In genomic region chr22:49239264-49240015, GRCh38 we compare ENCODE assay signal across 19 cellular contexts.
"Had no signal": no experiment of that assay in that cellular context is flagged by ENCODE, and none has a peak within 500 bp of the region (broad histone marks: within the 10 kb centered on the region; RNA-seq: fewer than 3 reads in every experiment).

No MANE protein-coding gene starts in this region.

- DNase-seq: activated CD4-positive, alpha-beta T cell treated with anti-CD3 and anti-CD28 coated beads, Interleukin-2, amount 10 ng/mL, durations not matched to agents 7 days and 5 days; activated naive CD4-positive, alpha-beta T cell treated with anti-CD3 and anti-CD28 coated beads for 36 hours; activated naive CD8-positive, alpha-beta T cell treated with anti-CD3 and anti-CD28 coated beads, Interleukin-2, amount 50 U/mL, for 24 hours; cortex of kidney; effector CD4-positive, alpha-beta T cell; heart left ventricle; left ventricle myocardium superior; mesenchymal stem cell; naive thymus-derived CD8-positive, alpha-beta T cell; stimulated activated CD4-positive, alpha-beta T cell treated with anti-CD3 and anti-CD28 coated beads, Interleukin-12 subunit alpha, Interleukin-12 subunit beta, amount 100 ng/mL, for 4 hours; stimulated activated CD4-positive, alpha-beta T cell treated with anti-CD3 and anti-CD28 coated beads, Interleukin-1b, Interleukin-23, amount 100 ng/mL, for 48 hours; stimulated activated CD8-positive, alpha-beta memory T cell treated with anti-CD3 and anti-CD28 coated beads, Interleukin-4, amount 100 ng/mL, for 48 hours; stimulated activated naive CD4-positive, alpha-beta T cell treated with Interleukin-2 at 50 U/mL for 16 hours; substantia nigra; transverse colon had no signal

- H3K4me1 ChIP-seq: gastroesophageal sphincter, heart left ventricle, transverse colon, vagina had no signal

- H3K9me3 Mint-ChIP-seq: activated CD4-positive, alpha-beta T cell treated with anti-CD3 and anti-CD28 coated beads, Interleukin-2, amount 10 ng/mL, durations not matched to agents 7 days and 5 days; activated naive CD4-positive, alpha-beta T cell treated with anti-CD3 and anti-CD28 coated beads for 36 hours; activated naive CD8-positive, alpha-beta T cell treated with anti-CD3 and anti-CD28 coated beads, Interleukin-2, amount 50 U/mL, for 24 hours; naive thymus-derived CD8-positive, alpha-beta T cell; T-helper 1 cell treated with Interleukin-12 subunit alpha and Interleukin-12 subunit beta and Interleukin-4 antibody, amounts not matched to agents 30 μg/mL and 1 μg/mL, for 36 hours had no signal

- H3K9me3 ChIP-seq: gastroesophageal sphincter, heart left ventricle, neutrophil, transverse colon, vagina had no signal

- ATAC-seq: activated naive CD8-positive, alpha-beta T cell treated with anti-CD3 and anti-CD28 coated beads, Interleukin-2, amount 50 U/mL, for 24 hours; gastroesophageal sphincter; heart left ventricle; left ventricle myocardium superior; naive thymus-derived CD8-positive, alpha-beta T cell had no signal

- H3K27me3 Mint-ChIP-seq: activated CD4-positive, alpha-beta T cell treated with anti-CD3 and anti-CD28 coated beads, Interleukin-2, amount 10 ng/mL, durations not matched to agents 7 days and 5 days had no signal

- H3K4me1 Mint-ChIP-seq: activated CD4-positive, alpha-beta T cell treated with anti-CD3 and anti-CD28 coated beads, Interleukin-2, amount 10 ng/mL, durations not matched to agents 7 days and 5 days; activated naive CD8-positive, alpha-beta T cell treated with anti-CD3 and anti-CD28 coated beads, Interleukin-2, amount 50 U/mL, for 24 hours; naive thymus-derived CD8-positive, alpha-beta T cell had no signal

- H3K27me3 ChIP-seq: neutrophil, transverse colon, vagina had no signal

- H3K27ac Mint-ChIP-seq: activated CD4-positive, alpha-beta T cell treated with anti-CD3 and anti-CD28 coated beads, Interleukin-2, amount 10 ng/mL, durations not matched to agents 7 days and 5 days; activated naive CD4-positive, alpha-beta T cell treated with anti-CD3 and anti-CD28 coated beads for 36 hours; activated naive CD8-positive, alpha-beta T cell treated with anti-CD3 and anti-CD28 coated beads, Interleukin-2, amount 50 U/mL, for 24 hours; naive thymus-derived CD8-positive, alpha-beta T cell; T-helper 1 cell treated with Interleukin-12 subunit alpha and Interleukin-12 subunit beta and Interleukin-4 antibody, amounts not matched to agents 30 μg/mL and 1 μg/mL, for 36 hours had no signal

- H3K4me3 Mint-ChIP-seq: activated CD4-positive, alpha-beta T cell treated with anti-CD3 and anti-CD28 coated beads, Interleukin-2, amount 10 ng/mL, durations not matched to agents 7 days and 5 days; activated naive CD4-positive, alpha-beta T cell treated with anti-CD3 and anti-CD28 coated beads for 36 hours; activated naive CD8-positive, alpha-beta T cell treated with anti-CD3 and anti-CD28 coated beads, Interleukin-2, amount 50 U/mL, for 24 hours; naive thymus-derived CD8-positive, alpha-beta T cell; T-helper 1 cell treated with Interleukin-12 subunit alpha and Interleukin-12 subunit beta and Interleukin-4 antibody, amounts not matched to agents 30 μg/mL and 1 μg/mL, for 36 hours had no signal

- H3K36me3 ChIP-seq: gastroesophageal sphincter, heart left ventricle, neutrophil, transverse colon, vagina had no signal

- H3K27ac ChIP-seq: gastroesophageal sphincter, heart left ventricle, neutrophil, transverse colon, vagina had no signal

- H3K36me3 Mint-ChIP-seq: naive thymus-derived CD8-positive, alpha-beta T cell had no signal

- H3K4me3 ChIP-seq: gastroesophageal sphincter, heart left ventricle, transverse colon, vagina had no signal
